ENCODE assay signal across 11 cellular contexts in genomic region chr6:105178110-105178509, GRCh38. TPM values are rescaled to one million over a fixed set of nuclear protein-coding genes. Genes with fewer than 3 reads are reported as not detected.
DNase-seq lines count a peak whose midpoint lies in the region; ATAC-seq, FAIRE-seq and TF ChIP-seq lines count a peak whose summit lies in the region.
"Had no signal": no experiment of that assay in that cellular context is flagged by ENCODE, and none has a peak within 500 bp of the region (broad histone marks: within the 10 kb centered on the region; RNA-seq: fewer than 3 reads in every experiment).

No MANE protein-coding gene starts in this region.

- no peak overlapping the region for H3K14ac ChIP-seq in IMR-90 (replicated peaks; ENCODE audit: low read depth, low read length)

- no peak overlapping the region for H3K9ac ChIP-seq in IMR-90 (ENCODE audit: low read depth, low read length)

- no peaks in the 10 kb centered on the region; the same call in 1 of the 2 replicates for H3K9me3 ChIP-seq in IMR-90 (ENCODE audit: control insufficient read depth, insufficient read depth, low read length)
- H3K9me3 ChIP-seq: upper lobe of left lung had no signal

- POLR2A ChIA-PET in IMR-90 (lab: Charles Lee; ENCODE audit: unreplicated experiment): no interaction called here

- H3K27me3 ChIP-seq in IMR-90 (ENCODE audit: control insufficient read depth, insufficient read depth, low read length) (no peaks in the 10 kb centered on the region), bronchial epithelial cell (ENCODE audit: control insufficient read depth, insufficient read depth, low read length) (no peaks in the 10 kb centered on the region)

- ATAC-seq in IMR-90 (ENCODE audit: low read depth) (peak; percentile 36), esophagus mucosa (no peak)

- H2AK9ac ChIP-seq in IMR-90 (replicated peaks; ENCODE audit: low read depth, low read length, poor library complexity): no peak overlapping the region

- H3K4ac ChIP-seq in IMR-90 (ENCODE audit: low read depth, low read length): no peak overlapping the region

- peak; percentile 39; the same call in 1 of the 2 replicates for TF ChIP-seq POLR2A in IMR-90 (IDR thresholded peaks at IDR 0.05; ENCODE audit: low read depth, low read length)

- H3K23ac ChIP-seq in IMR-90 (ENCODE audit: low read depth, low read length): no peak overlapping the region

- H3K18ac ChIP-seq in IMR-90 (ENCODE audit: low read depth, low read length): peak overlapping the region; percentile 53; the same call in 1 of the 2 replicates

- no peaks in the 10 kb centered on the region for H4K20me1 ChIP-seq in IMR-90 (ENCODE audit: insufficient read depth, low read length)

- H2BK20ac ChIP-seq in IMR-90 (ENCODE audit: low read depth, low read length): peak overlapping the region; percentile 31; the same call in 1 of the 2 replicates

- H2BK5ac ChIP-seq in IMR-90 (ENCODE audit: low read depth, low read length, poor library complexity, severe bottlenecking): peak overlapping the region; percentile 99

- peak overlapping the region; percentile 70; the same call in 1 of the 2 replicates for H2BK120ac ChIP-seq in IMR-90 (ENCODE audit: low read depth, low read length)

- H2BK15ac ChIP-seq in IMR-90 (ENCODE audit: low read depth, low read length): no peak overlapping the region

- H2AFZ ChIP-seq in IMR-90 (replicated peaks; ENCODE audit: low read length, poor library complexity): no peak overlapping the region

- no peak overlapping the region for H3K56ac ChIP-seq in IMR-90 (ENCODE audit: extremely low read depth, insufficient read depth, low read length)

- BruUV-seq in IMR-90 (replicated peaks; lab: Mats Ljungman, UMichigan): TSS peak; percentile 39

- H3K4me2 ChIP-seq in IMR-90 (ENCODE audit: low read depth, low read length): no peak overlapping the region; the same call in 1 of the 2 replicates

- DNase-seq in AG20443 (ENCODE audit: low spot score) (peak; percentile 75), IMR-90 (peak; percentile 95), bronchial epithelial cell (ENCODE audit: low read depth) (peak; percentile 90), midbrain (lab: John Stamatoyannopoulos, UW) (peak; percentile 13), LoVo (ENCODE audit: low spot score) (no peak), NCI-H146 (lab: John Stamatoyannopoulos, UW) (no peak), ureter (ENCODE audit: low spot score) (no peak)
- DNase-seq: head of caudate nucleus, naive B cell, upper lobe of left lung had no signal

- H4K8ac ChIP-seq in IMR-90 (ENCODE audit: low read depth in 2 of 2, low read length in 2 of 2): peak overlapping the region in 1 of 2 experiments; percentile 24; a peak in 1 of 4 replicates

- H3K36me3 ChIP-seq in IMR-90 (ENCODE audit: control insufficient read depth, insufficient read depth, low read length) (no peaks in the 10 kb centered on the region), bronchial epithelial cell (ENCODE audit: control insufficient read depth, insufficient read depth, low read length) (no peaks in the 10 kb centered on the region)
- H3K36me3 ChIP-seq: upper lobe of left lung had no signal

- intact Hi-C loops in IMR-90 (cut with micrococcal nuclease): loop anchor here (5.0 kb wide), 2 partner anchors 64 to 184 kb away; no protein-coding TSS in a partner anchor

- dilution Hi-C loops in IMR-90 (cut with HindIII; ENCODE audit: low sequenced_read_pairs, unreplicated experiment): no loop called here

- in situ Hi-C loops in IMR-90 (cut with MboI; ENCODE audit: low sequenced_read_pairs): no loop called here

- no peak overlapping the region for H4K91ac ChIP-seq in IMR-90 (ENCODE audit: insufficient read depth, low read depth, low read length)

- no peaks in the 10 kb centered on the region; the same call in 1 of the 2 replicates for H3K9me1 ChIP-seq in IMR-90 (ENCODE audit: insufficient read depth, low read length)

- CTCF ChIA-PET in IMR-90 (lab: Yijun Ruan, JAX): interaction anchor here (0.6 kb wide), 1 partner anchor 171 kb away, joined by 3 read pairs; no protein-coding TSS in a partner anchor

- no peak overlapping the region for H3K27ac ChIP-seq in IMR-90 (ENCODE audit: insufficient read depth, low read length)
- H3K27ac ChIP-seq: upper lobe of left lung had no signal

- no peak for TF ChIP-seq RAD21 in IMR-90 (IDR thresholded peaks at IDR 0.05; ENCODE audit: low read length)

- WGBS in IMR-90 (ENCODE audit: extremely low coverage in 2 of 2, insufficient read length in 1 of 2), 2 experiments: no CpG with 5 or more reads among the region's 1 CpG

- H2AK5ac ChIP-seq in IMR-90 (ENCODE audit: low read depth, low read length): no peak overlapping the region

- TF ChIP-seq CTCF in IMR-90 (conservative IDR thresholded peaks at IDR 0.05; ENCODE audit: low read depth, low read length): no peak
- TF ChIP-seq CTCF in bronchial epithelial cell (IDR thresholded peaks at IDR 0.05; ENCODE audit: insufficient read depth, low read length, severe bottlenecking): no peak

- H3K4me3 ChIP-seq in IMR-90 (ENCODE audit: insufficient read depth, low read depth, low read length) (no peak overlapping the region), bronchial epithelial cell (ENCODE audit: low read depth, low read length) (no peak overlapping the region)
- H3K4me3 ChIP-seq: upper lobe of left lung had no signal

- peaks cover 4 to 36% of the 10 kb centered on the region in 2 experiments; a peak in 3 of 4 replicates for H3K79me1 ChIP-seq in IMR-90 (ENCODE audit: low read depth in 1 of 2, low read length in 2 of 2)

- no peak overlapping the region; the same call in 1 of the 2 replicates for H4K5ac ChIP-seq in IMR-90 (ENCODE audit: low read depth, low read length)

- no peak for FAIRE-seq in bronchial epithelial cell (lab: Jason Lieb, UNC)

- H3K4me1 ChIP-seq in IMR-90 (ENCODE audit: control insufficient read depth, insufficient read depth, low read length): peaks cover 2% of the 10 kb centered on the region; the same call in 1 of the 2 replicates

TF ChIP-seq in IMR-90, 13 proteins besides CTCF, POLR2A, EP300 and RAD21:
- TF ChIP-seq BHLHE40 (IDR thresholded peaks at IDR 0.05; ENCODE audit: low read depth, low read length): peak; percentile 41; the same call in 1 of the 2 replicates
- TF ChIP-seq ELK1 (IDR thresholded peaks at IDR 0.05; ENCODE audit: borderline replicate concordance, low read depth, low read length): no peak
- no peak for TF ChIP-seq CHD1 (IDR thresholded peaks at IDR 0.05; ENCODE audit: low read depth, low read length)
- peak; percentile 82 for TF ChIP-seq CEBPB (IDR thresholded peaks at IDR 0.05; ENCODE audit: low read depth, low read length)
- TF ChIP-seq MAZ (IDR thresholded peaks at IDR 0.05; ENCODE audit: borderline replicate concordance, low read depth, low read length): no peak
- TF ChIP-seq NFE2L2 (IDR thresholded peaks at IDR 0.05; ENCODE audit: low read depth, low read length): peak; percentile 95
- no peak for TF ChIP-seq USF2 (IDR thresholded peaks at IDR 0.05; ENCODE audit: low read depth, low read length)
- peak; percentile 80 for TF ChIP-seq MAFK (IDR thresholded peaks at IDR 0.05; ENCODE audit: low read depth, low read length)
- TF ChIP-seq FOS (IDR thresholded peaks at IDR 0.05; ENCODE audit: low read depth, low read length): peak; percentile 71; the same call in 1 of the 2 replicates
- TF ChIP-seq MXI1 (IDR thresholded peaks at IDR 0.05; ENCODE audit: borderline replicate concordance, low read depth, low read length): no peak
- no peak for TF ChIP-seq SMC3 (IDR thresholded peaks at IDR 0.05; ENCODE audit: low read depth, low read length)
- no peak for TF ChIP-seq RFX5 (IDR thresholded peaks at IDR 0.05; ENCODE audit: low read depth, low read length)
- no peak for TF ChIP-seq RCOR1 (IDR thresholded peaks at IDR 0.05; ENCODE audit: insufficient replicate concordance, low read length)

RNA-seq across cellular contexts. Expression of gene POPDC3, which starts 1.7 kb away (rescaled TPM):
- total RNA-seq in IMR-90 (2012; rRNA removed) (25.8 and 29.4 TPM in 2 replicates), bronchial epithelial cell (1.4 and 5.8 TPM in 2 replicates), ureter (not detected), esophagus mucosa (not detected)
- polyA plus RNA-seq in IMR-90 (2012; rRNA removed): 19.7 and 22.7 TPM in 2 replicates
- 3.7 and 8.9 TPM in 2 replicates for polyA plus RNA-seq in IMR-90 (2012; cell fraction: cytosol; rRNA removed)
- 1.9 and 20.4 TPM in 2 replicates for polyA plus RNA-seq in IMR-90 (2012; cell fraction: nucleus; rRNA removed; ENCODE audit: low replicate concordance)

Comparison
In these comparisons a context has a peak if more than half of its experiments do, and no peak if none do; other contexts are left out.
1. DNase-seq: peak in AG20443 (single experiment), IMR-90 (single experiment), bronchial epithelial cell (single experiment) and midbrain (single experiment); none in LoVo (single experiment), NCI-H146 (single experiment) and ureter (single experiment).